21 cellular contexts compared by ENCODE assay signal in genomic region chr14:81465507-81466228, GRCh38.
A peak's percentile ranks its signal among the peaks of the same experiment; 100 is the strongest.
DNase-seq lines count a peak whose midpoint lies in the region; ATAC-seq, FAIRE-seq and TF ChIP-seq lines count a peak whose summit lies in the region.
"Had no signal": no experiment of that assay in that cellular context is flagged by ENCODE, and none has a peak within 500 bp of the region (broad histone marks: within the 10 kb centered on the region; RNA-seq: fewer than 3 reads in every experiment).

No MANE protein-coding gene starts in this region.

- TF ChIP-seq POLR2A in H54 (IDR thresholded peaks at IDR 0.05; ENCODE audit: low read depth, low read length): no peak

- peak overlapping the region; percentile 58 for H3K4me3 Mint-ChIP-seq in activated CD4-positive, alpha-beta T cell treated with anti-CD3 and anti-CD28 coated beads, Interleukin-2, amount 10 ng/mL, durations not matched to agents 24 days and 14 days
- H3K4me3 Mint-ChIP-seq in IgD-negative memory B cell (peak overlapping the region in 3 of 4 donors; percentile 48 to 79 (median 77)), neural progenitor cell (no peak overlapping the region)
- H3K4me3 Mint-ChIP-seq in central memory CD8-positive, alpha-beta T cell: peak overlapping the region; percentile 80

- H3K36me3 ChIP-seq in neural progenitor cell: no peaks in the 10 kb centered on the region
- H3K36me3 ChIP-seq: stomach, uterus, WERI-Rb-1 had no signal

- no peaks in the 10 kb centered on the region for H3K27me3 Mint-ChIP-seq in activated CD4-positive, alpha-beta T cell treated with anti-CD3 and anti-CD28 coated beads, Interleukin-2, amount 10 ng/mL, durations not matched to agents 24 days and 14 days
- H3K27me3 Mint-ChIP-seq in IgD-negative memory B cell: no peaks in the 10 kb centered on the region
- no peaks in the 10 kb centered on the region for H3K27me3 Mint-ChIP-seq in central memory CD8-positive, alpha-beta T cell
- peaks cover 4% of the 10 kb centered on the region for H3K27me3 Mint-ChIP-seq in neural progenitor cell (ENCODE audit: insufficient read depth, low read depth)

- no peak for DNase-seq in activated CD4-positive, alpha-beta T cell treated with anti-CD3 and anti-CD28 coated beads, Interleukin-2, amount 10 ng/mL, durations not matched to agents 24 days and 14 days
- DNase-seq in activated CD4-positive, alpha-beta T cell treated with anti-CD3 and anti-CD28 coated beads, Interleukin-2, amount 50 U/mL, for 1 hour: no peak
- no peak for DNase-seq in central memory CD8-positive, alpha-beta T cell (ENCODE audit: low spot score in 2 of 2)
- DNase-seq in neural progenitor cell (ENCODE audit: low spot score) (no peak), posterior vena cava (ENCODE audit: low spot score) (no peak), H54 (ENCODE audit: insufficient read length, low spot score) (no peak)
- DNase-seq: activated CD8-positive, alpha-beta memory T cell treated with anti-CD3 and anti-CD28 coated beads, Interleukin-2, amount 50 U/mL, for 48 hours; kidney glomerular epithelial cell; NCI-H1048; NCI-H2107; NCI-H774; posterior cingulate gyrus; stomach; uterus; WERI-Rb-1 had no signal

- no peaks in the 10 kb centered on the region for H3F3A ChIP-seq in neural progenitor cell (ENCODE audit: low read depth)

- H3K4me3 ChIP-seq in neural progenitor cell: no peak overlapping the region

- H3K4me1 ChIP-seq in neural progenitor cell: no peaks in the 10 kb centered on the region
- H3K4me1 ChIP-seq: A549, uterus had no signal

- intact Hi-C loops in activated CD4-positive, alpha-beta T cell treated with anti-CD3 and anti-CD28 coated beads, Interleukin-2, amount 10 ng/mL, durations not matched to agents 24 days and 14 days (cut with micrococcal nuclease): loop anchor here (2.0 kb wide), 2 partner anchors 245 to 253 kb away; partner anchors contain the start of gene GTF2A1
- intact Hi-C loops in posterior vena cava (cut with DNase I): no loop called here

- no peak for TF ChIP-seq CTCF in neural progenitor cell (IDR thresholded peaks at IDR 0.05)

- no peak overlapping the region for H3K4me2 ChIP-seq in neural progenitor cell

- peaks cover 16% of the 10 kb centered on the region for H3K4me1 Mint-ChIP-seq in activated CD4-positive, alpha-beta T cell treated with anti-CD3 and anti-CD28 coated beads, Interleukin-2, amount 10 ng/mL, durations not matched to agents 24 days and 14 days
- peaks cover 6 to 10% (median 7%) of the 10 kb centered on the region in 3 donors for H3K4me1 Mint-ChIP-seq in IgD-negative memory B cell
- H3K4me1 Mint-ChIP-seq in central memory CD8-positive, alpha-beta T cell: no peaks in the 10 kb centered on the region
- H3K4me1 Mint-ChIP-seq in neural progenitor cell: peaks cover 9% of the 10 kb centered on the region

- no peak overlapping the region for H3K9ac ChIP-seq in neural progenitor cell

- H3K27me3 ChIP-seq in neural progenitor cell: no peaks in the 10 kb centered on the region
- H3K27me3 ChIP-seq: stomach, uterus had no signal

- peak overlapping the region; percentile 3 for H3K27ac Mint-ChIP-seq in activated CD4-positive, alpha-beta T cell treated with anti-CD3 and anti-CD28 coated beads, Interleukin-2, amount 10 ng/mL, durations not matched to agents 24 days and 14 days
- H3K27ac Mint-ChIP-seq in IgD-negative memory B cell (no peak overlapping the region), neural progenitor cell (peak overlapping the region; percentile 57)
- no peak overlapping the region for H3K27ac Mint-ChIP-seq in central memory CD8-positive, alpha-beta T cell (ENCODE audit: low read depth)

- no peak for ATAC-seq in central memory CD8-positive, alpha-beta T cell (replicated peaks; ENCODE audit: extremely low read depth, poor library complexity, severe bottlenecking)
- ATAC-seq in HG02642 (IDR thresholded peaks at IDR 0.05; ENCODE audit: poor library complexity, unreplicated experiment): no peak

- H3K9me3 Mint-ChIP-seq in activated CD4-positive, alpha-beta T cell treated with anti-CD3 and anti-CD28 coated beads, Interleukin-2, amount 10 ng/mL, durations not matched to agents 24 days and 14 days: no peaks in the 10 kb centered on the region
- H3K9me3 Mint-ChIP-seq in IgD-negative memory B cell (no peaks in the 10 kb centered on the region), neural progenitor cell (peaks cover 9% of the 10 kb centered on the region)
- no peaks in the 10 kb centered on the region for H3K9me3 Mint-ChIP-seq in central memory CD8-positive, alpha-beta T cell

- no peaks in the 10 kb centered on the region for H4K20me1 ChIP-seq in neural progenitor cell (ENCODE audit: low read depth)

- FAIRE-seq in H54 (lab: Jason Lieb, UNC): no peak
- FAIRE-seq: A549, endometrium, RCC 7860 had no signal

- no peaks in the 10 kb centered on the region for H3K79me2 ChIP-seq in neural progenitor cell (ENCODE audit: low read depth)

- H3K27ac ChIP-seq in neural progenitor cell: no peak overlapping the region

- H3K9me3 ChIP-seq in neural progenitor cell (ENCODE audit: low read depth): no peaks in the 10 kb centered on the region
- H3K9me3 ChIP-seq: A549, stomach, uterus had no signal

- no peaks in the 10 kb centered on the region for H3K36me3 Mint-ChIP-seq in activated CD4-positive, alpha-beta T cell treated with anti-CD3 and anti-CD28 coated beads, Interleukin-2, amount 10 ng/mL, durations not matched to agents 24 days and 14 days (ENCODE audit: low read depth)
- peaks cover 2% of the 10 kb centered on the region for H3K36me3 Mint-ChIP-seq in IgD-negative memory B cell
- H3K36me3 Mint-ChIP-seq in central memory CD8-positive, alpha-beta T cell (ENCODE audit: insufficient read depth): no peaks in the 10 kb centered on the region
- peaks cover 2% of the 10 kb centered on the region for H3K36me3 Mint-ChIP-seq in neural progenitor cell
- H3K36me3 Mint-ChIP-seq: CD14-positive monocyte had no signal

- peak overlapping the region; percentile 100 for H2AFZ ChIP-seq in neural progenitor cell (replicated peaks)

Comparison
In these comparisons a context has a peak if more than half of its experiments do, and no peak if none do; other contexts are left out.
1. H3K27ac Mint-ChIP-seq: peak in activated CD4-positive, alpha-beta T cell treated with anti-CD3 and anti-CD28 coated beads, Interleukin-2, amount 10 ng/mL, durations not matched to agents 24 days and 14 days (single experiment) and neural progenitor cell (single experiment); none in IgD-negative memory B cell (0 of 3) and central memory CD8-positive, alpha-beta T cell (single experiment).